ENCODE assay signal across 27 cellular contexts in the genomic region with DNA sequence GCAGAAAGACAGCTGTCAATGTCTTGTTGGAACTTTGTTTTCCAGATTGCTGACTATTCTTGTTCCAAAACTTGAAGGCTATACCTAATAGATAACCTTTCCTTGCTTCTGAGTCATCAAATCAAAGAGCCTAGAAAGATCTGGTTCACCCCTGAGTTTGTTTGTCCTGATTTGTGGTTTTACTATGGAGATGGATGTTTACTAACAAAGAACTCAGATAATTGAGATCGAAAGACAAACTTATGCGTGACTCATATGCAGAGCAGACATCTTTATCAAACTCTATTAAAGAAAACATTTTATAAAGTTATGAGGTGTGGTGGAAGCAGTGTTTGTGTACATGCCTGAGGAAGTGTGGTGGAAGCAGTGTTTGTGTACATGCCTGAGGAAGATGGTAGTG.
"Had no signal": no experiment of that assay in that cellular context is flagged by ENCODE, and none has a peak within 500 bp of the region (broad histone marks: within the 10 kb centered on the region; RNA-seq: fewer than 3 reads in every experiment).

No MANE protein-coding gene starts in this region.

- H3K9ac ChIP-seq: KMS-11, SK-N-SH had no signal

- ATAC-seq: activated CD8-positive, alpha-beta T cell treated with anti-CD3 and anti-CD28 coated beads, Interleukin-2, amount 10 ng/mL, durations not matched to agents 7 days and 5 days; WTC11 had no signal

- H3K27me3 Mint-ChIP-seq: activated naive CD8-positive, alpha-beta T cell; activated T-cell treated with anti-CD3 and anti-CD28 coated beads, Interleukin-2, amount 50 U/mL, for 24 hours; IgD-negative memory B cell had no signal

- H3K36me3 ChIP-seq: Peyer's patch, SJCRH30 had no signal

- H3K27me3 ChIP-seq: Peyer's patch, SJCRH30 had no signal

- H3K9me3 ChIP-seq: Peyer's patch, SJCRH30 had no signal

- H3K27ac Mint-ChIP-seq: activated CD8-positive, alpha-beta T cell treated with anti-CD3 and anti-CD28 coated beads, Interleukin-2, amount 10 ng/mL, durations not matched to agents 7 days and 5 days; activated naive CD4-positive, alpha-beta T cell treated with anti-CD3 and anti-CD28 coated beads for 36 hours; activated naive CD8-positive, alpha-beta T cell; activated T-cell treated with anti-CD3 and anti-CD28 coated beads, Interleukin-2, amount 50 U/mL, for 24 hours; IgD-negative memory B cell; WTC11 had no signal

- H3K4me3 Mint-ChIP-seq: activated CD8-positive, alpha-beta T cell treated with anti-CD3 and anti-CD28 coated beads, Interleukin-2, amount 10 ng/mL, durations not matched to agents 7 days and 5 days; activated naive CD4-positive, alpha-beta T cell treated with anti-CD3 and anti-CD28 coated beads for 36 hours; activated naive CD8-positive, alpha-beta T cell; activated T-cell treated with anti-CD3 and anti-CD28 coated beads, Interleukin-2, amount 50 U/mL, for 24 hours; IgD-negative memory B cell; WTC11 had no signal

- H3K4me1 Mint-ChIP-seq: IgD-negative memory B cell, WTC11 had no signal

- H3K4me2 ChIP-seq: KMS-11, SK-N-SH had no signal

- H3K4me1 ChIP-seq: Peyer's patch, SJCRH30 had no signal

- H3K4me3 ChIP-seq: Peyer's patch, SJCRH30 had no signal

- H3K27ac ChIP-seq: KMS-11, Peyer's patch, RWPE1, SJCRH30 had no signal

- H3K9me2 ChIP-seq: SK-N-SH had no signal

- DNase-seq: activated CD4-positive, alpha-beta T cell treated with anti-CD3 and anti-CD28 coated beads for 48 hours; activated CD4-positive, alpha-beta T cell treated with anti-CD3 and anti-CD28 coated beads, Interleukin-2, amount 50 U/mL, for 4 hours; activated CD4-positive, CD25-positive, alpha-beta regulatory T cell treated with anti-CD3 and anti-CD28 coated beads, Interleukin-2, amount 50 U/mL, for 72 hours; activated CD8-positive, alpha-beta memory T cell treated with anti-CD3 and anti-CD28 coated beads, Interleukin-2, amount 50 U/mL, for 48 hours; activated CD8-positive, alpha-beta T cell treated with anti-CD3 and anti-CD28 coated beads, Interleukin-2, amount 10 ng/mL, durations not matched to agents 7 days and 5 days; activated effector memory CD4-positive, alpha-beta T cell treated with anti-CD3 and anti-CD28 coated beads, Interleukin-2, amount 50 U/mL, for 16 hours; activated naive CD4-positive, alpha-beta T cell treated with anti-CD3 and anti-CD28 coated beads for 36 hours; activated T-cell treated with anti-CD3 and anti-CD28 coated beads, Interleukin-2, amount 50 U/mL, for 24 hours; cerebellar nuclear complex; NCI-H146; NCI-H1930; NCI-H2107; NCI-H2171 treated with DMSO at 0.1 percent for 48 hours; NCI-H226; NCI-H526; NCI-H774; NK-92 treated with Interleukin-12 subunit alpha and Interleukin-12 subunit beta, amount 100 ng/mL, for 24 hours; OCI-M1; Peyer's patch; Right ventricle myocardium superior; SJCRH30; SK-N-SH had no signal
